Comparison of ENCODE assay signal across 8 cellular contexts in the genomic region with DNA sequence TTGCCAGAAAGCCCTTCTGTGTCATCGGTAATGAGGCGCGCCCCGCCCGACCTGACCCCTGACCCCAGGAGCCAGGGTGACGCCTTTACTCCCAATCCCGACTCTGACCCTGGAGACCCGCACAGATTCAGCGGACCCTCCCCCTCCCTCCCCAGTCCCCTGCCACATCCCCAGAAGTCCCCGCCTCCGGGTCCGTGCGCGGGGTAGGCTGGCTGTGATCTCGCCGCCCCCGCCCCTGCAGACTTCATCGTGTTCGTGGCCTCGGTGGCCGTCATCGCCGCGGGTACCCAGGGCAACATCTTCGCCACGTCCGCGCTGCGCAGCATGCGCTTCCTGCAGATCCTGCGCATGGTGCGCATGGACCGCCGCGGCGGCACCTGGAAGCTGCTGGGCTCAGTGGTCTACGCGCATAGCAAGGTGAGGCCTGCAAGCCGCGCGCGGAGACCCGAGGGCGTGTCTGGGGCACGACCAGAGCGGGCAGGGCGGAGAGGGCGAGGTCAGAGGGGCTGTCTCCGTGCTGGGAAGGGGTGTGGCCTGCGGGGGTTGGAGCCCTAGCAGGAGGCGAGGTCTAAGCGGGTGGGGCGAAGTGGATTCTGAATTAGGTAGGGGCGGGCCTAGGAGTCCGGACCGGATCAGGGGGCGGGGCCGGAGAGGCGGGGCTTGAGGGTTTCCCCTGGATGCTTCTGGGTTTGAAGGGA.
A peak's percentile ranks its signal among the peaks of the same experiment; 100 is the strongest.
DNase-seq lines count a peak whose midpoint lies in the region; ATAC-seq and TF ChIP-seq lines count a peak whose summit lies in the region.

No MANE protein-coding gene starts in this region.

- H3K9me3 ChIP-seq in RWPE2 (ENCODE audit: severe bottlenecking), result no peaks in the 10 kb centered on the region

- no peak overlapping the region for H3K27ac ChIP-seq in RWPE2 (ENCODE audit: poor library complexity, severe bottlenecking)

- DNase-seq in ELF-1 (ENCODE audit: low read depth, low spot score), result peak; percentile 87
- no peak for DNase-seq in RWPE2 (ENCODE audit: low spot score)
- peak; percentile 74 for DNase-seq in activated naive CD8-positive, alpha-beta T cell treated with anti-CD3 and anti-CD28 coated beads, Interleukin-2, amount 50 U/mL, for 16 hours (ENCODE audit: low read depth, low spot score)
- peak; percentile 95 for DNase-seq in iPS-NIHi7 (ENCODE audit: extremely low spot score)
- peak; percentile 85 for DNase-seq in stimulated activated CD4-positive, alpha-beta T cell treated with anti-CD3 and anti-CD28 coated beads, Interleukin-4, amount 100 ng/mL, for 1 hour
- no peak for DNase-seq in HuH-7 (ENCODE audit: low spot score)
- no peak for DNase-seq in NCI-H1694 (lab: John Stamatoyannopoulos, UW)

- no peaks in the 10 kb centered on the region for H3K36me3 ChIP-seq in RWPE2 (ENCODE audit: low read depth)

- peak; percentile 69 for ATAC-seq in HG02571 (IDR thresholded peaks at IDR 0.05; ENCODE audit: unreplicated experiment)
- ATAC-seq in RWPE2 (ENCODE audit: low read depth), result peak; percentile 87

- H3K4me3 ChIP-seq in RWPE2 (ENCODE audit: severe bottlenecking), result peak overlapping the region; percentile 18

- no peaks in the 10 kb centered on the region for H3K4me1 ChIP-seq in RWPE2 (ENCODE audit: insufficient read depth, poor library complexity, severe bottlenecking)

- H3K27me3 ChIP-seq in RWPE2 (ENCODE audit: insufficient read depth, poor library complexity, severe bottlenecking), result no peaks in the 10 kb centered on the region

- no peak for TF ChIP-seq CTCF in RWPE2 (IDR thresholded peaks at IDR 0.05; ENCODE audit: poor library complexity, severe bottlenecking)

Comparison
In these comparisons a context has a peak if more than half of its experiments do, and no peak if none do; other contexts are left out.
1. DNase-seq: peak in ELF-1 (single experiment), activated naive CD8-positive, alpha-beta T cell treated with anti-CD3 and anti-CD28 coated beads, Interleukin-2, amount 50 U/mL, for 16 hours (single experiment), iPS-NIHi7 (single experiment) and stimulated activated CD4-positive, alpha-beta T cell treated with anti-CD3 and anti-CD28 coated beads, Interleukin-4, amount 100 ng/mL, for 1 hour (single experiment); none in RWPE2 (single experiment), HuH-7 (single experiment) and NCI-H1694 (single experiment).